In the genomic region with DNA sequence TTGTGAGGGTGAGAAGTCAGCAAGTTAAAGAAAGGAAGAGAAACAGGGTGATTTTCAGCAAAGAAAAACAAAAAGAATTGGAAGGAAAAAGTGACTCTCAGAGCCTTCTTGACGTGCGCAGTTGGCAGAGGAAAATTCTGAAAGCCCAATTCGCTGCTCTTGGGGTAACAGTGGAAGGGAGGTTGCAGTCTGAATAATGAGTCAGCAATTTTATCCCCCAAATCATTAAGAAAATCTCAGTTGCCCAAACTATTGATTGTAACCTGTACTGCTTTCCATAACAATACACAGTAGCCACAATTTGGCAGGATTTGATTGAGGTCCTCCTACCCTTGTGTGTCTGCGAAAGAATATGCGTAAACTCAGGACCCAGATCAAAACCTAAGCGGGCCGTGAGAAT, we compare ENCODE assay signal across 3 cellular contexts.
TF ChIP-seq lines count a peak whose summit lies in the region.

No MANE protein-coding gene starts in this region.

TF ChIP-seq in GM23338, 12 proteins besides CTCF, POLR2A, EP300 and RAD21 (continues in another document):
- TF ChIP-seq, protein P1, sequence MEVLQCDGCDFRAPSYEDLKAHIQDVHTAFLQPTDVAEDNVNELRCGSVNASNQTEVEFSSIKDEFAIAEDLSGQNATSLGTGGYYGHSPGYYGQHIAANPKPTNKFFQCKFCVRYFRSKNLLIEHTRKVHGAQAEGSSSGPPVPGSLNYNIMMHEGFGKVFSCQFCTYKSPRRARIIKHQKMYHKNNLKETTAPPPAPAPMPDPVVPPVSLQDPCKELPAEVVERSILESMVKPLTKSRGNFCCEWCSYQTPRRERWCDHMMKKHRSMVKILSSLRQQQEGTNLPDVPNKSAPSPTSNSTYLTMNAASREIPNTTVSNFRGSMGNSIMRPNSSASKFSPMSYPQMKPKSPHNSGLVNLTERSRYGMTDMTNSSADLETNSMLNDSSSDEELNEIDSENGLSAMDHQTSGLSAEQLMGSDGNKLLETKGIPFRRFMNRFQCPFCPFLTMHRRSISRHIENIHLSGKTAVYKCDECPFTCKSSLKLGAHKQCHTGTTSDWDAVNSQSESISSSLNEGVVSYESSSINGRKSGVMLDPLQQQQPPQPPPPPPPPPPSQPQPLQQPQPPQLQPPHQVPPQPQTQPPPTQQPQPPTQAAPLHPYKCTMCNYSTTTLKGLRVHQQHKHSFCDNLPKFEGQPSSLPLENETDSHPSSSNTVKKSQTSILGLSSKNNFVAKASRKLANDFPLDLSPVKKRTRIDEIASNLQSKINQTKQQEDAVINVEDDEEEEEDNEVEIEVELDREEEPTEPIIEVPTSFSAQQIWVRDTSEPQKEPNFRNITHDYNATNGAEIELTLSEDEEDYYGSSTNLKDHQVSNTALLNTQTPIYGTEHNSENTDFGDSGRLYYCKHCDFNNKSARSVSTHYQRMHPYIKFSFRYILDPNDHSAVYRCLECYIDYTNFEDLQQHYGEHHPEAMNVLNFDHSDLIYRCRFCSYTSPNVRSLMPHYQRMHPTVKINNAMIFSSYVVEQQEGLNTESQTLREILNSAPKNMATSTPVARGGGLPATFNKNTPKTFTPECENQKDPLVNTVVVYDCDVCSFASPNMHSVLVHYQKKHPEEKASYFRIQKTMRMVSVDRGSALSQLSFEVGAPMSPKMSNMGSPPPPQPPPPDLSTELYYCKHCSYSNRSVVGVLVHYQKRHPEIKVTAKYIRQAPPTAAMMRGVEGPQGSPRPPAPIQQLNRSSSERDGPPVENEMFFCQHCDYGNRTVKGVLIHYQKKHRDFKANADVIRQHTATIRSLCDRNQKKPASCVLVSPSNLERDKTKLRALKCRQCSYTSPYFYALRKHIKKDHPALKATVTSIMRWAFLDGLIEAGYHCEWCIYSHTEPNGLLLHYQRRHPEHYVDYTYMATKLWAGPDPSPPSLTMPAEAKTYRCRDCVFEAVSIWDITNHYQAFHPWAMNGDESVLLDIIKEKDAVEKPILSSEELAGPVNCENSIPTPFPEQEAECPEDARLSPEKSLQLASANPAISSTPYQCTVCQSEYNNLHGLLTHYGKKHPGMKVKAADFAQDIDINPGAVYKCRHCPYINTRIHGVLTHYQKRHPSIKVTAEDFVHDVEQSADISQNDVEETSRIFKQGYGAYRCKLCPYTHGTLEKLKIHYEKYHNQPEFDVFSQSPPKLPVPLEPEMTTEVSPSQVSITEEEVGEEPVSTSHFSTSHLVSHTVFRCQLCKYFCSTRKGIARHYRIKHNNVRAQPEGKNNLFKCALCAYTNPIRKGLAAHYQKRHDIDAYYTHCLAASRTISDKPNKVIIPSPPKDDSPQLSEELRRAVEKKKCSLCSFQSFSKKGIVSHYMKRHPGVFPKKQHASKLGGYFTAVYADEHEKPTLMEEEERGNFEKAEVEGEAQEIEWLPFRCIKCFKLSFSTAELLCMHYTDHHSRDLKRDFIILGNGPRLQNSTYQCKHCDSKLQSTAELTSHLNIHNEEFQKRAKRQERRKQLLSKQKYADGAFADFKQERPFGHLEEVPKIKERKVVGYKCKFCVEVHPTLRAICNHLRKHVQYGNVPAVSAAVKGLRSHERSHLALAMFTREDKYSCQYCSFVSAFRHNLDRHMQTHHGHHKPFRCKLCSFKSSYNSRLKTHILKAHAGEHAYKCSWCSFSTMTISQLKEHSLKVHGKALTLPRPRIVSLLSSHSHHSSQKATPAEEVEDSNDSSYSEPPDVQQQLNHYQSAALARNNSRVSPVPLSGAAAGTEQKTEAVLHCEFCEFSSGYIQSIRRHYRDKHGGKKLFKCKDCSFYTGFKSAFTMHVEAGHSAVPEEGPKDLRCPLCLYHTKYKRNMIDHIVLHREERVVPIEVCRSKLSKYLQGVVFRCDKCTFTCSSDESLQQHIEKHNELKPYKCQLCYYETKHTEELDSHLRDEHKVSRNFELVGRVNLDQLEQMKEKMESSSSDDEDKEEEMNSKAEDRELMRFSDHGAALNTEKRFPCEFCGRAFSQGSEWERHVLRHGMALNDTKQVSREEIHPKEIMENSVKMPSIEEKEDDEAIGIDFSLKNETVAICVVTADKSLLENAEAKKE (CRISPR knock-in tag; IDR thresholded peaks at IDR 0.05), result no peak

TF ChIP-seq in IMR-90, 13 proteins besides CTCF, POLR2A, EP300 and RAD21:
- TF ChIP-seq NFE2L2 (IDR thresholded peaks at IDR 0.05; ENCODE audit: low read depth, low read length) (peak; percentile 59; the same call in 1 of the 2 replicates), CEBPB (IDR thresholded peaks at IDR 0.05; ENCODE audit: low read depth, low read length) (no peak), MAFK (IDR thresholded peaks at IDR 0.05; ENCODE audit: low read depth, low read length) (peak; percentile 58), RCOR1 (IDR thresholded peaks at IDR 0.05; ENCODE audit: insufficient replicate concordance, low read length) (no peak), RFX5 (IDR thresholded peaks at IDR 0.05; ENCODE audit: low read depth, low read length) (no peak)

TF ChIP-seq in H1, 55 proteins besides CTCF, POLR2A, EP300 and RAD21:
- TF ChIP-seq MAFK (IDR thresholded peaks at IDR 0.05; ENCODE audit: low read depth, low read length), result peak; percentile 63; the same call in 1 of the 2 replicates
- TF ChIP-seq GTF2F1 (IDR thresholded peaks at IDR 0.05; ENCODE audit: borderline replicate concordance, low read depth, low read length), result no peak
- no peak for TF ChIP-seq USF2 (IDR thresholded peaks at IDR 0.05; ENCODE audit: low read length)
- TF ChIP-seq BACH1 (IDR thresholded peaks at IDR 0.05; ENCODE audit: low read length), result peak; percentile 63
- no peak for TF ChIP-seq GABPA (IDR thresholded peaks at IDR 0.05; ENCODE audit: borderline replicate concordance, insufficient read depth, low read length)
- TF ChIP-seq CHD2 (IDR thresholded peaks at IDR 0.05; ENCODE audit: low read length), result no peak
- no peak for TF ChIP-seq SIN3A (conservative IDR thresholded peaks at IDR 0.05 in 1 of 2, IDR thresholded peaks at IDR 0.05 in 1 of 2; ENCODE audit: low read depth in 1 of 2, low read length in 2 of 2)
TF ChIP-seq in H1: peak in this region for 2.
